Comparison of ENCODE assay signal across 14 cellular contexts in genomic region chr17:27038676-27039075, GRCh38.
DNase-seq lines count a peak whose midpoint lies in the region; ATAC-seq and TF ChIP-seq lines count a peak whose summit lies in the region.
"Had no signal": no experiment of that assay in that cellular context is flagged by ENCODE, and none has a peak within 500 bp of the region (broad histone marks: within the 10 kb centered on the region; RNA-seq: fewer than 3 reads in every experiment).

No MANE protein-coding gene starts in this region.

- in situ Hi-C loops in ACHN (cut with HindIII; ENCODE audit: low pct_ligation_motif_present, low pct_unique_long_range_greater_than_20kb, low sequenced_read_pairs) = no loop called here
- in situ Hi-C loops in SK-MEL-5 (cut with HindIII; ENCODE audit: low pct_unique_long_range_greater_than_20kb, low sequenced_read_pairs) = no loop called here

- H3K27me3 ChIP-seq in Peyer's patch = no peaks in the 10 kb centered on the region
- H3K27me3 ChIP-seq: cardiac muscle cell, hepatocyte had no signal

- H3K4me3 ChIP-seq in GM12864 (ENCODE audit: low read depth, low read length) (no peak overlapping the region), Peyer's patch (no peak overlapping the region)
- H3K4me3 ChIP-seq: cardiac muscle cell, GM12878, hepatocyte had no signal

- no peaks in the 10 kb centered on the region for H3K4me1 ChIP-seq in Peyer's patch

- H3K4me1 Mint-ChIP-seq in glutamatergic neuron (ENCODE audit: low read depth, unreplicated experiment) = no peaks in the 10 kb centered on the region
- H3K4me1 Mint-ChIP-seq: activated CD4-positive, alpha-beta T cell treated with anti-CD3 and anti-CD28 coated beads, Interleukin-2, amount 10 ng/mL, durations not matched to agents 24 days and 14 days had no signal

- DNase-seq in ACHN (peak; percentile 38), GM12864 (ENCODE audit: low read depth) (no peak), NCI-H1436 (lab: John Stamatoyannopoulos, UW) (peak; percentile 87), SK-MEL-5 (ENCODE audit: low read depth, low spot score) (peak; percentile 65), Peyer's patch (no peak), mucosa of gallbladder (ENCODE audit: low spot score) (no peak), glutamatergic neuron (no peak)
- DNase-seq: activated CD4-positive, alpha-beta T cell treated with anti-CD3 and anti-CD28 coated beads, Interleukin-2, amount 10 ng/mL, durations not matched to agents 24 days and 14 days; activated gamma-delta T cell treated with Interleukin-2 at 50 U/mL for 16 hours; Right ventricle myocardium superior had no signal

- H3K9me3 Mint-ChIP-seq in glutamatergic neuron (ENCODE audit: unreplicated experiment) = peaks cover 5% of the 10 kb centered on the region

- no peak overlapping the region for H3K4me3 Mint-ChIP-seq in glutamatergic neuron (ENCODE audit: unreplicated experiment)
- H3K4me3 Mint-ChIP-seq: activated CD4-positive, alpha-beta T cell treated with anti-CD3 and anti-CD28 coated beads, Interleukin-2, amount 10 ng/mL, durations not matched to agents 24 days and 14 days had no signal

- no peak overlapping the region for H3K27ac Mint-ChIP-seq in glutamatergic neuron (ENCODE audit: unreplicated experiment)
- H3K27ac Mint-ChIP-seq: activated CD4-positive, alpha-beta T cell treated with anti-CD3 and anti-CD28 coated beads, Interleukin-2, amount 10 ng/mL, durations not matched to agents 24 days and 14 days had no signal

- TF ChIP-seq POLR2A in Peyer's patch (IDR thresholded peaks at IDR 0.05) = no peak

- no peak overlapping the region for H3K27ac ChIP-seq in Peyer's patch
- H3K27ac ChIP-seq: cardiac muscle cell, hepatocyte had no signal

- H3K27me3 Mint-ChIP-seq in glutamatergic neuron (ENCODE audit: unreplicated experiment) = peaks cover 2% of the 10 kb centered on the region
- H3K27me3 Mint-ChIP-seq: activated CD4-positive, alpha-beta T cell treated with anti-CD3 and anti-CD28 coated beads, Interleukin-2, amount 10 ng/mL, durations not matched to agents 24 days and 14 days had no signal

- no peaks in the 10 kb centered on the region for H3K36me3 Mint-ChIP-seq in glutamatergic neuron (ENCODE audit: unreplicated experiment)

- no peaks in the 10 kb centered on the region for H3K9me3 ChIP-seq in Peyer's patch

- TF ChIP-seq CTCF in GM12864 (IDR thresholded peaks at IDR 0.05; ENCODE audit: low read depth, low read length, missing control alignments) (peak; percentile 17), Peyer's patch (IDR thresholded peaks at IDR 0.05) (no peak), glutamatergic neuron (IDR thresholded peaks at IDR 0.05; ENCODE audit: partially characterized antibody, unreplicated experiment) (no peak)

- H3K36me3 ChIP-seq in Peyer's patch = no peaks in the 10 kb centered on the region
- H3K36me3 ChIP-seq: cardiac muscle cell had no signal

- ATAC-seq in HG03342 (IDR thresholded peaks at IDR 0.05; ENCODE audit: unreplicated experiment) = no peak
- ATAC-seq: GM12878 had no signal

Comparison
In these comparisons a context has a peak if more than half of its experiments do, and no peak if none do; other contexts are left out.
1. DNase-seq: peak in ACHN (single experiment), NCI-H1436 (single experiment) and SK-MEL-5 (single experiment); none in GM12864 (single experiment), Peyer's patch (0 of 3), mucosa of gallbladder (single experiment) and glutamatergic neuron (single experiment).